1 cellular context compared by ENCODE assay signal in the genomic region with DNA sequence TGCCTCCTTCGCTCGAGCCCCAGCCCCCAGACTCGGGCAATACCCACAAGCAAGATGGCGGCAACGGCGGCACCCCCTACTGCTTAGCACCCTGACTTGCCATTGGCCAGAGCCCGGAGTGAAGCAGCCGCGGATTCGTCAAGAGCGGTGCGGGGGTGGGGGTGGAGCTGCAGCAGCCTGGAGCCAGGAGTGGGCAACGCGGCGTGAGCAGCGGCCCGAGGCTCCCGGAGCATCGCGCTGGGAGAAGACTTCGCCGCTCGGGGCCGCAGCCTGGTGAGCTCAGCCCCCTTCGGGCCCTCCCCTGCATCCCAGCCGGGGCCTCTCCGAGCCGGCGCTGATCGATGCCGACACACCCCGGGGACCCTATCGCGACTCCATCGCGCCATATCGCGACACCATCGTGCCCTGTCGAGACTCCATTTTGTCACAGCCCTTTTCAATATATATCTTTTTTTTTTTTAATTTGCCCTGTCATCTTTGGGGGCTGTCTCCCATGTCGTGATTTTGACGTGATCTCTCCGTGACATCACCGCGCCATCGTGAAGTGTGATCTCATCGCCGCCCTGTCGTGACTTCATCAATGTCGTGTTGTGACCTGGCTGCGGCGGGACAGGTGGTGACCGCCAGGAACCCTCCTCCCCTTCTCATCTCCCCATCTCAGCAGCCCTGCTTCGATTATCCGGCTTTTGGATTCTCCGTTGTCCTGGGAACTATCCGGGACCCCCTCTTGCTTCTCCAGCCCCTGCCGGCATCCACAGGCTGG.
A peak's percentile ranks its signal among the peaks of the same experiment; 100 is the strongest.
TF ChIP-seq lines count a peak whose summit lies in the region.

A gene with protein sequence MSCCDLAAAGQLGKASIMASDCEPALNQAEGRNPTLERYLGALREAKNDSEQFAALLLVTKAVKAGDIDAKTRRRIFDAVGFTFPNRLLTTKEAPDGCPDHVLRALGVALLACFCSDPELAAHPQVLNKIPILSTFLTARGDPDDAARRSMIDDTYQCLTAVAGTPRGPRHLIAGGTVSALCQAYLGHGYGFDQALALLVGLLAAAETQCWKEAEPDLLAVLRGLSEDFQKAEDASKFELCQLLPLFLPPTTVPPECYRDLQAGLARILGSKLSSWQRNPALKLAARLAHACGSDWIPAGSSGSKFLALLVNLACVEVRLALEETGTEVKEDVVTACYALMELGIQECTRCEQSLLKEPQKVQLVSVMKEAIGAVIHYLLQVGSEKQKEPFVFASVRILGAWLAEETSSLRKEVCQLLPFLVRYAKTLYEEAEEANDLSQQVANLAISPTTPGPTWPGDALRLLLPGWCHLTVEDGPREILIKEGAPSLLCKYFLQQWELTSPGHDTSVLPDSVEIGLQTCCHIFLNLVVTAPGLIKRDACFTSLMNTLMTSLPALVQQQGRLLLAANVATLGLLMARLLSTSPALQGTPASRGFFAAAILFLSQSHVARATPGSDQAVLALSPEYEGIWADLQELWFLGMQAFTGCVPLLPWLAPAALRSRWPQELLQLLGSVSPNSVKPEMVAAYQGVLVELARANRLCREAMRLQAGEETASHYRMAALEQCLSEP (plus strand): TSS at position 189 of the 763 bp plus-strand sequence. CDS start 392 bp downstream, at position 581.

TF ChIP-seq in HCT116, 20 proteins besides CTCF, POLR2A, EP300 and RAD21 (continued from another document):
- TF ChIP-seq, protein P1, sequence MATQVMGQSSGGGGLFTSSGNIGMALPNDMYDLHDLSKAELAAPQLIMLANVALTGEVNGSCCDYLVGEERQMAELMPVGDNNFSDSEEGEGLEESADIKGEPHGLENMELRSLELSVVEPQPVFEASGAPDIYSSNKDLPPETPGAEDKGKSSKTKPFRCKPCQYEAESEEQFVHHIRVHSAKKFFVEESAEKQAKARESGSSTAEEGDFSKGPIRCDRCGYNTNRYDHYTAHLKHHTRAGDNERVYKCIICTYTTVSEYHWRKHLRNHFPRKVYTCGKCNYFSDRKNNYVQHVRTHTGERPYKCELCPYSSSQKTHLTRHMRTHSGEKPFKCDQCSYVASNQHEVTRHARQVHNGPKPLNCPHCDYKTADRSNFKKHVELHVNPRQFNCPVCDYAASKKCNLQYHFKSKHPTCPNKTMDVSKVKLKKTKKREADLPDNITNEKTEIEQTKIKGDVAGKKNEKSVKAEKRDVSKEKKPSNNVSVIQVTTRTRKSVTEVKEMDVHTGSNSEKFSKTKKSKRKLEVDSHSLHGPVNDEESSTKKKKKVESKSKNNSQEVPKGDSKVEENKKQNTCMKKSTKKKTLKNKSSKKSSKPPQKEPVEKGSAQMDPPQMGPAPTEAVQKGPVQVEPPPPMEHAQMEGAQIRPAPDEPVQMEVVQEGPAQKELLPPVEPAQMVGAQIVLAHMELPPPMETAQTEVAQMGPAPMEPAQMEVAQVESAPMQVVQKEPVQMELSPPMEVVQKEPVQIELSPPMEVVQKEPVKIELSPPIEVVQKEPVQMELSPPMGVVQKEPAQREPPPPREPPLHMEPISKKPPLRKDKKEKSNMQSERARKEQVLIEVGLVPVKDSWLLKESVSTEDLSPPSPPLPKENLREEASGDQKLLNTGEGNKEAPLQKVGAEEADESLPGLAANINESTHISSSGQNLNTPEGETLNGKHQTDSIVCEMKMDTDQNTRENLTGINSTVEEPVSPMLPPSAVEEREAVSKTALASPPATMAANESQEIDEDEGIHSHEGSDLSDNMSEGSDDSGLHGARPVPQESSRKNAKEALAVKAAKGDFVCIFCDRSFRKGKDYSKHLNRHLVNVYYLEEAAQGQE (IDR thresholded peaks at IDR 0.05; ENCODE audit: low read depth): no peak
- TF ChIP-seq SRF (IDR thresholded peaks at IDR 0.05; ENCODE audit: low read depth) (no peak), CBX3 (IDR thresholded peaks at IDR 0.05; ENCODE audit: low read depth) (no peak), YY1 (IDR thresholded peaks at IDR 0.05; ENCODE audit: extremely low read depth, insufficient replicate concordance, low read depth, low read length) (peak; percentile 100), ZFX (IDR thresholded peaks at IDR 0.05) (no peak), POLR2AphosphoS5 (IDR thresholded peaks at IDR 0.05; ENCODE audit: low read depth, low read length) (peak; percentile 89), SP1 (IDR thresholded peaks at IDR 0.05; ENCODE audit: low read depth) (peak; percentile 100), EGR1 (IDR thresholded peaks at IDR 0.05; ENCODE audit: low read depth) (peak; percentile 100), EZH2phosphoT487 (IDR thresholded peaks at IDR 0.05; ENCODE audit: borderline replicate concordance) (no peak), TCF7L2 (IDR thresholded peaks at IDR 0.05; ENCODE audit: borderline replicate concordance, extremely low read depth, insufficient read depth, insufficient read length) (peak; percentile 12)
- TF ChIP-seq, protein P2, sequence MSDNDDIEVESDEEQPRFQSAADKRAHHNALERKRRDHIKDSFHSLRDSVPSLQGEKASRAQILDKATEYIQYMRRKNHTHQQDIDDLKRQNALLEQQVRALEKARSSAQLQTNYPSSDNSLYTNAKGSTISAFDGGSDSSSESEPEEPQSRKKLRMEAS (IDR thresholded peaks at IDR 0.05): peak; percentile 81
